In genomic region chrX:134171661-134172587, GRCh38 we compare ENCODE assay signal across 9 cellular contexts.
DNase-seq lines count a peak whose midpoint lies in the region; ATAC-seq, FAIRE-seq and TF ChIP-seq lines count a peak whose summit lies in the region.
"Had no signal": no experiment of that assay in that cellular context is flagged by ENCODE, and none has a peak within 500 bp of the region (broad histone marks: within the 10 kb centered on the region; RNA-seq: fewer than 3 reads in every experiment).

No MANE protein-coding gene starts in this region.

- peaks cover 35% of the 10 kb centered on the region for H3K27me3 Mint-ChIP-seq in Calu3 (ENCODE audit: unreplicated experiment)

- 29% methylated on average over 50 of the region's 74 CpGs for WGBS in SK-N-SH (ENCODE audit: low lambda C conversion rate)
- WGBS in HepG2 (ENCODE audit: low lambda C conversion rate): 55% methylated on average over 33 of the region's 74 CpGs

- ATAC-seq in HG02588 (IDR thresholded peaks at IDR 0.05; ENCODE audit: unreplicated experiment) (peak; percentile 40), HepG2 (peak; percentile 60)
- ATAC-seq: left colon had no signal

- DNase-seq in Calu3: peak; percentile 11
- DNase-seq in SK-N-SH: peak; percentile 64
- peak; percentile 22 for DNase-seq in central memory CD4-positive, alpha-beta T cell
- DNase-seq in HepG2 (ENCODE audit: low spot score): no peak
- DNase-seq in stimulated activated CD4-positive, alpha-beta T cell treated with anti-CD3 and anti-CD28 coated beads, Interleukin-4, amount 100 ng/mL, for 24 hours: peak; percentile 28
- DNase-seq in inferior parietal cortex (ENCODE audit: extremely low spot score): no peak
- DNase-seq in RPMI8226: no peak

- H3K79me2 ChIP-seq in SK-N-SH (ENCODE audit: insufficient read depth): no peaks in the 10 kb centered on the region
- H3K79me2 ChIP-seq in HepG2 (ENCODE audit: insufficient read depth, low read length): no peaks in the 10 kb centered on the region

- TF ChIP-seq EP300 in SK-N-SH (IDR thresholded peaks at IDR 0.05; ENCODE audit: borderline replicate concordance in 1 of 2, low read depth in 1 of 2, low read length in 1 of 2) (no peak), HepG2 (IDR thresholded peaks at IDR 0.05; ENCODE audit: low read depth in 2 of 2, low read length in 2 of 2) (no peak), HepG2 (CRISPR knock-in tag; IDR thresholded peaks at IDR 0.05; ENCODE audit: borderline replicate concordance) (no peak)

- H3K4me3 ChIP-seq in SK-N-SH (ENCODE audit: low read depth in 2 of 2, low read length in 1 of 2) (peak overlapping the region in 1 of 2 experiments; percentile 50; a peak in 3 of 4 replicates), HepG2 (replicated peaks in 1 of 3; ENCODE audit: insufficient read depth in 1 of 3, low read depth in 2 of 3, low read length in 3 of 3) (peak overlapping the region in 1 of 3 experiments; percentile 12; a peak in 3 of 6 replicates)

- H4K20me1 ChIP-seq in SK-N-SH (ENCODE audit: insufficient read depth) (no peaks in the 10 kb centered on the region), HepG2 (ENCODE audit: insufficient read depth, low read length) (no peaks in the 10 kb centered on the region)

- intact Hi-C loops in Calu3 (cut with micrococcal nuclease; ENCODE audit: unreplicated experiment) (loop anchor here (5.0 kb wide), 1 partner anchor 70 kb away; no protein-coding TSS in a partner anchor), HepG2 (cut with micrococcal nuclease; ENCODE audit: unreplicated experiment) (no loop called here)

- CTCF ChIA-PET in Calu3 (lab: Charles Lee) (interaction anchor here (0.7 kb wide), 1 partner anchor 217 kb away, joined by 6 read pairs; no protein-coding TSS in a partner anchor), SK-N-SH (lab: Yijun Ruan, JAX) (no interaction called here), HepG2 (lab: Yijun Ruan, JAX; ENCODE audit: low intra/inter-chr PET ratio, low total read pairs) (no interaction called here)

- POLR2A ChIA-PET in SK-N-SH (lab: Yijun Ruan, JAX): no interaction called here
- POLR2A ChIA-PET in HepG2 (lab: Yijun Ruan, JAX): no interaction called here

- H3K27ac ChIP-seq in SK-N-SH (ENCODE audit: low read depth in 2 of 2, low read length in 1 of 2) (no peak overlapping the region), HepG2 (ENCODE audit: extremely low read length, insufficient read depth, low read length) (no peak overlapping the region)

- no peaks in the 10 kb centered on the region for H3F3A ChIP-seq in SK-N-SH (replicated peaks; ENCODE audit: insufficient read depth)

- BruUV-seq in Calu3 (replicated peaks; lab: Mats Ljungman, UMichigan) (no TSS peak), HepG2 (replicated peaks; lab: Mats Ljungman, UMichigan) (no TSS peak)

- no peak for TF ChIP-seq POLR2A in HepG2 (IDR thresholded peaks at IDR 0.05; ENCODE audit: insufficient read depth in 1 of 2, low read depth in 2 of 2, low read length in 2 of 2)

- no peak for TF ChIP-seq RAD21 in SK-N-SH (IDR thresholded peaks at IDR 0.05; ENCODE audit: low read length)
- TF ChIP-seq RAD21 in HepG2 (CRISPR knock-in tag; IDR thresholded peaks at IDR 0.05): no peak

- in situ Hi-C loops in HepG2 (cut with HindIII; ENCODE audit: extremely low pct_ligation_motif_present, low pct_unique_long_range_greater_than_20kb): no loop called here

- no peak for FAIRE-seq in HepG2 (lab: Jason Lieb, UNC)

- peaks cover 6% of the 10 kb centered on the region for H3K4me1 Mint-ChIP-seq in Calu3 (ENCODE audit: low read depth, unreplicated experiment)

- peaks cover 16% of the 10 kb centered on the region for H3K36me3 Mint-ChIP-seq in Calu3 (ENCODE audit: insufficient read depth, unreplicated experiment)

- no peaks in the 10 kb centered on the region for H3K9me2 ChIP-seq in SK-N-SH

- TF ChIP-seq CTCF in Calu3 (IDR thresholded peaks at IDR 0.05; ENCODE audit: unreplicated experiment) (no peak), SK-N-SH (IDR thresholded peaks at IDR 0.05) (no peak), HepG2 (CRISPR knock-in tag; IDR thresholded peaks at IDR 0.05) (no peak)

- H3K27me3 ChIP-seq in SK-N-SH (ENCODE audit: insufficient read depth): peaks cover 35% of the 10 kb centered on the region; the same call in 1 of the 2 replicates
- peaks cover 1 to 17% of the 10 kb centered on the region in 2 experiments; a peak in 4 of 5 replicates for H3K27me3 ChIP-seq in HepG2 (ENCODE audit: control insufficient read depth in 1 of 2, insufficient read depth in 2 of 2, low read length in 2 of 2)

- H3K4me2 ChIP-seq in SK-N-SH: peak overlapping the region; percentile 76
- peak overlapping the region; percentile 39; the same call in 1 of the 2 replicates for H3K4me2 ChIP-seq in HepG2 (ENCODE audit: low read depth, low read length)

- H3K27ac Mint-ChIP-seq in Calu3 (ENCODE audit: unreplicated experiment): no peak overlapping the region

- H3K9me3 ChIP-seq in SK-N-SH: no peaks in the 10 kb centered on the region
- H3K9me3 ChIP-seq in HepG2 (ENCODE audit: low read length): no peaks in the 10 kb centered on the region

- H3K4me1 ChIP-seq in SK-N-SH (ENCODE audit: control insufficient read depth in 1 of 2, insufficient read depth in 2 of 2, low read depth in 1 of 2, low read length in 1 of 2): no peaks in the 10 kb centered on the region; a peak in 1 of 4 replicates
- no peaks in the 10 kb centered on the region for H3K4me1 ChIP-seq in HepG2 (ENCODE audit: insufficient read depth, low read length)

- no peaks in the 10 kb centered on the region for H3K9me3 Mint-ChIP-seq in Calu3 (ENCODE audit: low read depth, unreplicated experiment)

- H3K9ac ChIP-seq in SK-N-SH (no peak overlapping the region), HepG2 (ENCODE audit: insufficient read depth, low read depth, low read length) (no peak overlapping the region)

- peak overlapping the region; percentile 86 for H3K4me3 Mint-ChIP-seq in Calu3 (ENCODE audit: low read depth, unreplicated experiment)

- H2AFZ ChIP-seq in SK-N-SH (ENCODE audit: low read depth) (no peak overlapping the region), HepG2 (ENCODE audit: low read length) (no peak overlapping the region)

- H3K36me3 ChIP-seq in SK-N-SH (replicated peaks in 1 of 2; ENCODE audit: control insufficient read depth in 1 of 2, insufficient read depth in 2 of 2, low read length in 1 of 2) (no peaks in the 10 kb centered on the region), HepG2 (replicated peaks in 1 of 2; ENCODE audit: control insufficient read depth in 1 of 2, insufficient read depth in 2 of 2, low read length in 2 of 2) (no peaks in the 10 kb centered on the region)

TF ChIP-seq in SK-N-SH, 30 proteins besides CTCF, POLR2A, EP300 and RAD21:
- TF ChIP-seq NRF1 (IDR thresholded peaks at IDR 0.05; ENCODE audit: low read depth, low read length) (no peak), MAX (IDR thresholded peaks at IDR 0.05; ENCODE audit: low read depth) (peak; percentile 67; the same call in 1 of the 2 replicates)

TF ChIP-seq in HepG2, 621 proteins besides CTCF, POLR2A, EP300 and RAD21:
- TF ChIP-seq ZNF737 (CRISPR knock-in tag; IDR thresholded peaks at IDR 0.05; ENCODE audit: borderline replicate concordance): no peak
- TF ChIP-seq GMEB1 (CRISPR knock-in tag; IDR thresholded peaks at IDR 0.05; ENCODE audit: borderline replicate concordance): no peak
- TF ChIP-seq ZNF800 (CRISPR knock-in tag; IDR thresholded peaks at IDR 0.05): 0 out of 2 replicates have a peak, but pooled peaks have one; percentile 29
- no peak for TF ChIP-seq NR2F6 (IDR thresholded peaks at IDR 0.05)
- no peak for TF ChIP-seq NR2F6 (CRISPR knock-in tag; IDR thresholded peaks at IDR 0.05)
- no peak for TF ChIP-seq ZNF274 (CRISPR knock-in tag; IDR thresholded peaks at IDR 0.05)

Comparison
In these comparisons a context has a peak if more than half of its experiments do, and no peak if none do; other contexts are left out.
1. DNase-seq: peak in Calu3 (single experiment), SK-N-SH (single experiment), central memory CD4-positive, alpha-beta T cell (single experiment) and stimulated activated CD4-positive, alpha-beta T cell treated with anti-CD3 and anti-CD28 coated beads, Interleukin-4, amount 100 ng/mL, for 24 hours (single experiment); none in HepG2 (single experiment), inferior parietal cortex (single experiment) and RPMI8226 (single experiment).